In the genomic region with DNA sequence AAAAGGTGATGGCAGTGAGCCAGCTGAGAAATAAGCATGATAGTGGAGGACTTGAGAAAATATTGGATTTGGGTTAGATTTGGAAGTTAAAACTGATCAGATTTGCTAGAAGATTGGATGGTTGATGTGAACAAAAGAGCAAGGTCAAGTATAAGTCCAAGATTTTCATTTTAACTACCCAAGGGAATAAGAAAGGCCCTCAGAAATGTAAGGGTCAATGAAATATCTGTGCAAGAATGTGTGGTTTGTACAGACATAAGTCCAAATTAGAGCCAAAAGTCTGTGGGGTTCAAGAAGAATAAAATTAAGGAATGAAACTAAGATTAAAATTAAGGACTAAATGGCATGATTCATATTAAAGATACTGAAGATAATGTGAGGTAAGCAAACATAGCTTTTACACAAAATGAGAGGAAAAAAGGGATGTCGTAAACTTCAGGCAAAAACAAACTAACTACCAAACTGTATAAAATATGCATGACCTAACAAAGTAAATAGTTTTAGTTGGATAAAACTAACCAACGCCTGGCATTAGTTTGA, we compare ENCODE assay signal across 22 cellular contexts.
DNase-seq lines count a peak whose midpoint lies in the region; ATAC-seq and TF ChIP-seq lines count a peak whose summit lies in the region.
"Had no signal": no experiment of that assay in that cellular context is flagged by ENCODE, and none has a peak within 500 bp of the region (broad histone marks: within the 10 kb centered on the region; RNA-seq: fewer than 3 reads in every experiment).

No MANE protein-coding gene starts in this region.

- H3K27me3 ChIP-seq in ACC112 (ENCODE audit: insufficient read depth, low read length) (no peaks in the 10 kb centered on the region), adipocyte (replicated peaks; ENCODE audit: control insufficient read depth, insufficient read depth, low read length) (no peaks in the 10 kb centered on the region)
- H3K27me3 ChIP-seq: BLaER1 treated with 17β-estradiol and CSF1 and Interleukin-3, amounts not matched to agents 10 nM and 100 nM had no signal

- no peak overlapping the region for H3K27ac Mint-ChIP-seq in stimulated activated memory B cell treated with anti-CD40 and anti-IgM and Interleukin-4, amounts not matched to agents 10 μg/mL and 1 μg/mL and 100 μg/mL, for 72 hours
- H3K27ac Mint-ChIP-seq: B cell; CD8-positive, alpha-beta T cell; GM23338; HFFc6; IgD-negative memory B cell had no signal

- H3K9ac ChIP-seq in adipocyte (ENCODE audit: low read length), result no peak overlapping the region
- H3K9ac ChIP-seq: BLaER1 treated with 17β-estradiol and CSF1 and Interleukin-3, amounts not matched to agents 10 nM and 100 nM had no signal

- no peak for ATAC-seq in HG03095 (IDR thresholded peaks at IDR 0.05; ENCODE audit: unreplicated experiment)
- ATAC-seq in stimulated activated memory B cell treated with anti-CD40 and anti-IgM and Interleukin-4, amounts not matched to agents 10 μg/mL and 1 μg/mL and 100 μg/mL, for 72 hours, result no peak
- ATAC-seq: A549; CD8-positive, alpha-beta T cell; GM12878; GM23338; HCT116; HepG2 had no signal

- no peaks in the 10 kb centered on the region for H3K79me2 ChIP-seq in ACC112 (ENCODE audit: control insufficient read depth, insufficient read depth, low read length, unreplicated experiment)

- peak overlapping the region; percentile 1 for H2AFZ ChIP-seq in ACC112 (ENCODE audit: low read length, unreplicated experiment)
- H2AFZ ChIP-seq: GM23338 had no signal

- WGBS in lower leg skin, 2 donors, result 78 to 88% methylated on average over 2 of the region's 2 CpGs

- H3K4me1 ChIP-seq in ACC112 (ENCODE audit: control insufficient read depth, insufficient read depth, low read length, unreplicated experiment), result peaks cover 7% of the 10 kb centered on the region
- peaks cover 5% of the 10 kb centered on the region for H3K4me1 ChIP-seq in adipocyte (ENCODE audit: control insufficient read depth, insufficient read depth, low read length)
- H3K4me1 ChIP-seq: A549; BLaER1 treated with 17β-estradiol and CSF1 and Interleukin-3, amounts not matched to agents 10 nM and 100 nM had no signal

- H3K9me3 ChIP-seq in adipocyte (ENCODE audit: control insufficient read depth, low read length), result no peaks in the 10 kb centered on the region
- H3K9me3 ChIP-seq: A549; BLaER1 treated with 17β-estradiol and CSF1 and Interleukin-3, amounts not matched to agents 10 nM and 100 nM had no signal

- H3K36me3 Mint-ChIP-seq in stimulated activated memory B cell treated with anti-CD40 and anti-IgM and Interleukin-4, amounts not matched to agents 10 μg/mL and 1 μg/mL and 100 μg/mL, for 72 hours, result no peaks in the 10 kb centered on the region
- H3K36me3 Mint-ChIP-seq: CD8-positive, alpha-beta T cell; IgD-negative memory B cell had no signal

- no peak overlapping the region; the same call in 1 of the 2 replicates for H3K27ac ChIP-seq in ACC112 (ENCODE audit: low read depth, low read length)
- H3K27ac ChIP-seq: 22Rv1; A549; BLaER1 treated with 17β-estradiol and CSF1 and Interleukin-3, amounts not matched to agents 10 nM and 100 nM had no signal

- H3K36me3 ChIP-seq in ACC112 (ENCODE audit: insufficient read depth, low read length), result no peaks in the 10 kb centered on the region
- no peaks in the 10 kb centered on the region for H3K36me3 ChIP-seq in adipocyte (ENCODE audit: control insufficient read depth, insufficient read depth, low read length, severe bottlenecking)
- H3K36me3 ChIP-seq: BLaER1 treated with 17β-estradiol and CSF1 and Interleukin-3, amounts not matched to agents 10 nM and 100 nM had no signal

- TF ChIP-seq CTCF in cardiac fibroblast (IDR thresholded peaks at IDR 0.05; ENCODE audit: low read depth, low read length), result no peak
- no peak for TF ChIP-seq CTCF in fibroblast of the aortic adventitia (IDR thresholded peaks at IDR 0.05; ENCODE audit: insufficient read depth, low read length)
- no peak for TF ChIP-seq CTCF in lower leg skin (IDR thresholded peaks at IDR 0.05)

- TF ChIP-seq POLR2A in lower leg skin (IDR thresholded peaks at IDR 0.05), result no peak

- DNase-seq in adipocyte (ENCODE audit: low read depth) (peak; percentile 12), cardiac fibroblast (ENCODE audit: low read depth in 2 of 2) (peak; percentile 26 to 35), fibroblast of the aortic adventitia (ENCODE audit: low read depth) (peak; percentile 68), lower leg skin (ENCODE audit: low spot score in 2 of 2) (no peak)
- no peak for DNase-seq in activated CD4-positive, CD25-positive, alpha-beta regulatory T cell treated with anti-CD3 and anti-CD28 coated beads, Interleukin-2, amount 50 U/mL, for 72 hours
- DNase-seq: Calu3; CD8-positive, alpha-beta T cell; DMS79 treated with DMSO at 0.1 percent for 48 hours; GF-D8; HFFc6 had no signal

- no peaks in the 10 kb centered on the region for H3K27me3 Mint-ChIP-seq in stimulated activated memory B cell treated with anti-CD40 and anti-IgM and Interleukin-4, amounts not matched to agents 10 μg/mL and 1 μg/mL and 100 μg/mL, for 72 hours
- H3K27me3 Mint-ChIP-seq: B cell, IgD-negative memory B cell had no signal

- intact Hi-C loops in lower leg skin (cut with DNase I; ENCODE audit: low total_unique reads), result no loop called here

- H3K4me3 Mint-ChIP-seq in stimulated activated memory B cell treated with anti-CD40 and anti-IgM and Interleukin-4, amounts not matched to agents 10 μg/mL and 1 μg/mL and 100 μg/mL, for 72 hours, result no peak overlapping the region
- H3K4me3 Mint-ChIP-seq: B cell; CD8-positive, alpha-beta T cell; GM23338; HFFc6; IgD-negative memory B cell had no signal

- no peak overlapping the region for H3K4me3 ChIP-seq in ACC112 (ENCODE audit: low read depth, low read length)
- H3K4me3 ChIP-seq in adipocyte (ENCODE audit: low read length), result no peak overlapping the region
- H3K4me3 ChIP-seq in cardiac fibroblast (replicated peaks in 1 of 2; ENCODE audit: low read depth in 2 of 2, low read length in 2 of 2), result no peak overlapping the region
- no peak overlapping the region for H3K4me3 ChIP-seq in fibroblast of the aortic adventitia (ENCODE audit: low read depth, low read length)
- no peak overlapping the region for H3K4me3 ChIP-seq in lower leg skin (ENCODE audit: low read depth, poor library complexity, severe bottlenecking)
- H3K4me3 ChIP-seq: A549; BLaER1 treated with 17β-estradiol and CSF1 and Interleukin-3, amounts not matched to agents 10 nM and 100 nM; GM12878; GM23338 had no signal

- H3K4me1 Mint-ChIP-seq in stimulated activated memory B cell treated with anti-CD40 and anti-IgM and Interleukin-4, amounts not matched to agents 10 μg/mL and 1 μg/mL and 100 μg/mL, for 72 hours, result no peaks in the 10 kb centered on the region
- H3K4me1 Mint-ChIP-seq: B cell, IgD-negative memory B cell had no signal

- H3K9me3 Mint-ChIP-seq in stimulated activated memory B cell treated with anti-CD40 and anti-IgM and Interleukin-4, amounts not matched to agents 10 μg/mL and 1 μg/mL and 100 μg/mL, for 72 hours, result peaks cover 4% of the 10 kb centered on the region
- H3K9me3 Mint-ChIP-seq: CD8-positive, alpha-beta T cell; GM23338; HFFc6 had no signal

Comparison
In these comparisons a context has a peak if more than half of its experiments do, and no peak if none do; other contexts are left out.
1. DNase-seq: peak in adipocyte (single experiment), cardiac fibroblast (2 of 2) and fibroblast of the aortic adventitia (single experiment); none in activated CD4-positive, CD25-positive, alpha-beta regulatory T cell treated with anti-CD3 and anti-CD28 coated beads, Interleukin-2, amount 50 U/mL, for 72 hours (single experiment) and lower leg skin (0 of 2).